ENCODE assay signal across 8 cellular contexts in the genomic region with DNA sequence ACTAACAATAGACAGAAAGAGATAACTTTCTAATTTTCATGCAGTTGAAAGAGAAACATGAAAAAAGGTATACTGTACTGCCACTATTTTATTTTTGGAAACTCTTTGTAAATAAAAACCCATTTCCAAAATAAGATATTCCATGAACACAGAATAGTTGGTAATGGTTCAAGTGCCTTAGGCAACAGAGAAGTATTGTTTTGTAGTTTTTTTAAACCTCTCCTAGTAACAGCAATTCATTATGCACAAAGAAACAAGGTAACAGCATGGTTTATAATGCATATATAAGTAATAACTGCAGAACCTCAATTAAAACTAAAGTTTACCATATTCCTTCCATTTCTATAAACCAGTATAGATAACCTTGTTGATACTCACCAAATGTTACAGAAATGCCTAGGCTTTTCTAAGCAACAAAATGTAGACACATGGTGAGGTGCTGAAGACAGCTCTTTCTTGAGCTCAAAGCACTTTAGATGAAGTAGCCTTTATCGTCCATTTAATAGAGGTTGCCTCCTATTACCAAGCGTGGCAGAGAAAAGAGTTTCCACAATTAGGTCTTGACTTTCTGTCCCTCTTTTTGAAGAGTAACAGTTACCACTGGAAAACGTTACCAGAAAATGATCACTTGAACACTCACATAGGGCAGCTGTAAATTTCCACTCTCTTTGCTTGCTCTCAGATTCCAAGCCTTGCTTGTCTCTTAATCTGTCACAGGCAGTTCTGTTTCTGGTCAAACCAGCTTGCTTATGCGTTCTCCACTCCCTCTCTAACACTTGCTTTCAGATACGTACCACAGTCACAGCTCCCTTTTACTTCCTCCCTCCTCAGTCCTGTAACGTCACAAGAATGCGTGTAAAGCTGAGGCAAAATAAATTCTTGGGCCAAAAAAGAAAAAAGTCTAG. TPM values are rescaled to one million over a fixed set of nuclear protein-coding genes. Genes with fewer than 3 reads are reported as not detected.
DNase-seq lines count a peak whose midpoint lies in the region; ATAC-seq, FAIRE-seq and TF ChIP-seq lines count a peak whose summit lies in the region.

No MANE protein-coding gene starts in this region.

- FAIRE-seq in keratinocyte (lab: Jason Lieb, UNC): peak; percentile 34

- no peaks in the 10 kb centered on the region for H3K4me1 ChIP-seq in keratinocyte (ENCODE audit: control insufficient read depth, extremely low read depth, insufficient read depth, low read length)

- peak; percentile 13 for DNase-seq in DMS79 treated with DMSO at 0.1 percent for 48 hours (lab: John Stamatoyannopoulos, UW)
- DNase-seq in astrocyte of the spinal cord (ENCODE audit: low read depth, low spot score): peak; percentile 19
- no peak for DNase-seq in keratinocyte (ENCODE audit: low read depth, low spot score)
- DNase-seq in stromal cell of bone marrow (ENCODE audit: low read depth): peak; percentile 23
- no peak for DNase-seq in NCI-H446 treated with DMSO at 0.1 percent for 48 hours (lab: John Stamatoyannopoulos, UW)
- no peak for DNase-seq in activated CD4-positive, CD25-positive, alpha-beta regulatory T cell (lab: John Stamatoyannopoulos, UW)

- H3K4me2 ChIP-seq in keratinocyte (ENCODE audit: control insufficient read depth, extremely low read depth, insufficient read depth, low read depth, low read length): peak overlapping the region; percentile 33

- in situ Hi-C loops in astrocyte of the spinal cord (cut with HindIII; ENCODE audit: low sequenced_read_pairs): no loop called here

- ATAC-seq in HG03103 (IDR thresholded peaks at IDR 0.05; ENCODE audit: low read depth, unreplicated experiment) (peak; percentile 81), HG03565 (IDR thresholded peaks at IDR 0.05; ENCODE audit: unreplicated experiment) (no peak)

- no peak overlapping the region for H3K27ac ChIP-seq in keratinocyte (ENCODE audit: control insufficient read depth, insufficient read depth, low read length)

- H3K4me3 ChIP-seq in astrocyte of the spinal cord (ENCODE audit: low read depth, low read length): no peak overlapping the region
- no peak overlapping the region for H3K4me3 ChIP-seq in keratinocyte (ENCODE audit: control insufficient read depth in 2 of 3, extremely low read depth in 1 of 3, insufficient read depth in 2 of 3, low read depth in 1 of 3, low read length in 3 of 3)

- peak overlapping the region; percentile 62 for H2AFZ ChIP-seq in keratinocyte (ENCODE audit: control insufficient read depth, low read length)

- TF ChIP-seq CTCF in astrocyte of the spinal cord (IDR thresholded peaks at IDR 0.05; ENCODE audit: low read depth, low read length) (no peak), keratinocyte (optimal IDR thresholded peaks at IDR 0.05 in 1 of 3, IDR thresholded peaks at IDR 0.05 in 1 of 3, conservative IDR thresholded peaks at IDR 0.05 in 1 of 3; ENCODE audit: extremely low read depth in 1 of 3, insufficient read depth in 2 of 3, low read length in 3 of 3) (no peak)

- H3K9ac ChIP-seq in keratinocyte (ENCODE audit: control insufficient read depth, extremely low read depth, insufficient read depth, low read length): no peak overlapping the region

- dilution Hi-C loops in keratinocyte (cut with MboI; ENCODE audit: extremely low pct_ligation_motif_present, low sequenced_read_pairs): no loop called here

- H4K20me1 ChIP-seq in keratinocyte (ENCODE audit: control insufficient read depth, extremely low read depth, insufficient read depth, low read length): no peaks in the 10 kb centered on the region

- no peaks in the 10 kb centered on the region for H3K79me2 ChIP-seq in keratinocyte (ENCODE audit: control insufficient read depth, insufficient read depth, low read length)

- H3K9me3 ChIP-seq in keratinocyte (ENCODE audit: control insufficient read depth, low read depth, low read length): no peaks in the 10 kb centered on the region

- H3K9me1 ChIP-seq in keratinocyte (ENCODE audit: control insufficient read depth, extremely low read depth, insufficient read depth, low read length): no peaks in the 10 kb centered on the region

- H3K36me3 ChIP-seq in keratinocyte (ENCODE audit: control insufficient read depth in 2 of 2, extremely low read depth in 1 of 2, insufficient read depth in 2 of 2, low read length in 2 of 2): no peaks in the 10 kb centered on the region

- no peaks in the 10 kb centered on the region for H3K27me3 ChIP-seq in keratinocyte (ENCODE audit: control insufficient read depth, extremely low read depth, insufficient read depth, low read length)

RNA-seq across cellular contexts. Expression of a gene that starts 42.9 kb away (rescaled TPM):
- 8.0 to 10.1 TPM (median 8.6 TPM) in 3 replicates for polyA plus RNA-seq in keratinocyte
- 7.1 TPM for polyA plus RNA-seq in keratinocyte (2011; ENCODE audit: low read depth)
- 8.6 and 14.4 TPM in 2 replicates for polyA plus RNA-seq in keratinocyte (2011; cell fraction: cytosol; rRNA removed)
- polyA plus RNA-seq in keratinocyte (2011; cell fraction: nucleus; rRNA removed): 5.9 and 6.8 TPM in 2 replicates
- polyA plus RNA-seq in keratinocyte (2012; ENCODE audit: low replicate concordance): 6.7 and 6.9 TPM in 2 replicates
- 6.0 to 10.8 TPM (median 8.1 TPM) in 3 replicates for polyA minus RNA-seq in keratinocyte
- polyA minus RNA-seq in keratinocyte (2011; cell fraction: cytosol; rRNA and poly(A)+ RNA removed): 8.1 TPM
- 3.9 and 6.7 TPM in 2 replicates for polyA minus RNA-seq in keratinocyte (2011; cell fraction: nucleus; rRNA and poly(A)+ RNA removed)

RNA-seq across cellular contexts. Expression of a gene that starts 43.1 kb away (rescaled TPM):
- polyA plus RNA-seq in keratinocyte: 2.5 to 5.6 TPM (median 3.4 TPM) in 3 replicates
- polyA plus RNA-seq in keratinocyte (2011; ENCODE audit: low read depth): 2.2 TPM
- polyA plus RNA-seq in keratinocyte (2011; cell fraction: cytosol; rRNA removed): 2.3 and 4.7 TPM in 2 replicates
- 4.7 and 6.7 TPM in 2 replicates for polyA plus RNA-seq in keratinocyte (2011; cell fraction: nucleus; rRNA removed)
- 2.3 and 3.6 TPM in 2 replicates for polyA plus RNA-seq in keratinocyte (2012; ENCODE audit: low replicate concordance)
- 0.66 to 4.9 TPM (median 1.3 TPM) in 3 replicates for polyA minus RNA-seq in keratinocyte
- 0.96 TPM for polyA minus RNA-seq in keratinocyte (2011; cell fraction: cytosol; rRNA and poly(A)+ RNA removed)
- 2.2 and 5.4 TPM in 2 replicates for polyA minus RNA-seq in keratinocyte (2011; cell fraction: nucleus; rRNA and poly(A)+ RNA removed)

Comparison
In these comparisons a context has a peak if more than half of its experiments do, and no peak if none do; other contexts are left out.
1. DNase-seq: peak in DMS79 treated with DMSO at 0.1 percent for 48 hours (single experiment), astrocyte of the spinal cord (single experiment) and stromal cell of bone marrow (single experiment); none in keratinocyte (single experiment), NCI-H446 treated with DMSO at 0.1 percent for 48 hours (single experiment) and activated CD4-positive, CD25-positive, alpha-beta regulatory T cell (0 of 4).